Comparison of ENCODE assay signal across 10 cellular contexts in the genomic region with DNA sequence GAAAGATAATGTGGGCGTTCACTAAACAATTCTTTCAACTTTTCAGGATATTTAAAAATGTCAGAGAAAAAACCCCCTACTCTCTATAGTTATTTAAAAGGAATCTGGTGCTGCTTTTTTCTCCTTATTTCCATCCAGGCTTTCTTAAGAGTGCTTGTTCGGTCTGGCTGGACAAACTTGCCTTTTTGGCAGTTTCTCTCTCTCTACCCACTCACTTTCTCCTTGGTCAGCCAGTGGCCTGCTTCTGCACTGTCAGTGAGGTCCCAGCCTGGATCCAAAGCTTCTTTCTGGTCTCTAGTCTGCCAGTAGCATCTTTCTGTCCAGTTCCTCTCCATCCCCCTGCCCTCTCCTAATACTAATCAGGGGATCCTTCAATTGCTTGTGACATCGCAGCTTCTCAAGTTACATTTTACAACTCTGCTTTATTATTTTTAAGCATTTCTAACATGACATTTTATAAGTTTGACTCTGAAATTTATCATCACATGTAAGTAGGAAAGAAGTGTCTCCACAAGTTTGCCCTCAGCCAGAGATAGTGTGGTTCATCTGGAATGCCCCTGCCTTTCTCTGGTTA. TPM values are rescaled to one million over a fixed set of nuclear protein-coding genes. Genes with fewer than 3 reads are reported as not detected.
DNase-seq lines count a peak whose midpoint lies in the region; ATAC-seq and TF ChIP-seq lines count a peak whose summit lies in the region.
"Had no signal": no experiment of that assay in that cellular context is flagged by ENCODE, and none has a peak within 500 bp of the region (broad histone marks: within the 10 kb centered on the region; RNA-seq: fewer than 3 reads in every experiment).

No MANE protein-coding gene starts in this region.

- H3K36me3 ChIP-seq in lung (ENCODE audit: control insufficient read depth in 2 of 2, insufficient read depth in 2 of 2, low read length in 2 of 2) (peaks cover 0 to 2% of the 10 kb centered on the region in 2 donors), thyroid gland (no peaks in the 10 kb centered on the region)
- H3K36me3 ChIP-seq: SJSA1 had no signal

- peak overlapping the region; percentile 58 for H3K27ac Mint-ChIP-seq in activated CD8-positive, alpha-beta T cell treated with anti-CD3 and anti-CD28 coated beads for 36 hours
- no peak overlapping the region for H3K27ac Mint-ChIP-seq in activated CD8-positive, alpha-beta T cell treated with anti-CD3 and anti-CD28 coated beads, Interleukin-2, amount 10 ng/mL, durations not matched to agents 7 days and 5 days
- peak overlapping the region; percentile 94 for H3K27ac Mint-ChIP-seq in central memory CD8-positive, alpha-beta T cell (ENCODE audit: low read depth)

- 53 to 74% methylated on average over 3 of the region's 3 CpGs for WGBS in lung, 2 donors
- WGBS in thyroid gland, 2 donors = 72 to 76% methylated on average over 3 of the region's 3 CpGs

- intact Hi-C loops in activated CD8-positive, alpha-beta T cell treated with anti-CD3 and anti-CD28 coated beads for 36 hours (cut with micrococcal nuclease) = loop anchor here (5.0 kb wide), 1 partner anchor 49 kb away; the partner anchor contains the start of gene PIK3R1
- intact Hi-C loops in thyroid gland (cut with DNase I) = no loop called here

- POLR2A ChIA-PET in activated CD8-positive, alpha-beta T cell treated with anti-CD3 and anti-CD28 coated beads for 36 hours (lab: Charles Lee) = interaction anchor here (1.8 kb wide), 1 partner anchor 50 kb away, joined by 8 read pairs; the partner anchor contains the start of gene PIK3R1
- POLR2A ChIA-PET in activated CD8-positive, alpha-beta T cell treated with anti-CD3 and anti-CD28 coated beads, Interleukin-2, amount 10 ng/mL, durations not matched to agents 7 days and 5 days (lab: Charles Lee) = interaction anchor here (0.6 kb wide), 1 partner anchor 288 kb away, joined by 4 read pairs; no protein-coding TSS in a partner anchor

- peaks cover 83% of the 10 kb centered on the region for H3K4me1 Mint-ChIP-seq in activated CD8-positive, alpha-beta T cell treated with anti-CD3 and anti-CD28 coated beads for 36 hours (ENCODE audit: low read depth)
- H3K4me1 Mint-ChIP-seq in activated CD8-positive, alpha-beta T cell treated with anti-CD3 and anti-CD28 coated beads, Interleukin-2, amount 10 ng/mL, durations not matched to agents 7 days and 5 days (ENCODE audit: low read depth) = peaks cover 68% of the 10 kb centered on the region
- peaks cover 77% of the 10 kb centered on the region for H3K4me1 Mint-ChIP-seq in central memory CD8-positive, alpha-beta T cell

- no peaks in the 10 kb centered on the region for H3K9me3 Mint-ChIP-seq in activated CD8-positive, alpha-beta T cell treated with anti-CD3 and anti-CD28 coated beads for 36 hours
- H3K9me3 Mint-ChIP-seq in activated CD8-positive, alpha-beta T cell treated with anti-CD3 and anti-CD28 coated beads, Interleukin-2, amount 10 ng/mL, durations not matched to agents 7 days and 5 days (ENCODE audit: insufficient read depth) = no peaks in the 10 kb centered on the region
- H3K9me3 Mint-ChIP-seq in central memory CD8-positive, alpha-beta T cell = no peaks in the 10 kb centered on the region

- H3K9me3 ChIP-seq in lung (ENCODE audit: control insufficient read depth in 2 of 2, insufficient read depth in 1 of 2, low read length in 1 of 2) (no peaks in the 10 kb centered on the region), thyroid gland (no peaks in the 10 kb centered on the region)
- H3K9me3 ChIP-seq: SJSA1 had no signal

- CTCF ChIA-PET in activated CD8-positive, alpha-beta T cell treated with anti-CD3 and anti-CD28 coated beads for 36 hours (lab: Charles Lee) = interaction anchor here (1.4 to 2.6 kb wide), 4 partner anchors 11 to 1019 kb away, joined by 3 to 10 read pairs (median 6); partner anchors contain the start of gene PIK3R1
- CTCF ChIA-PET in activated CD8-positive, alpha-beta T cell treated with anti-CD3 and anti-CD28 coated beads, Interleukin-2, amount 10 ng/mL, durations not matched to agents 7 days and 5 days (lab: Charles Lee) = interaction anchor here (1.5 kb wide), 1 partner anchor 20 kb away, joined by 4 read pairs; no protein-coding TSS in a partner anchor

- H3K4me3 Mint-ChIP-seq in activated CD8-positive, alpha-beta T cell treated with anti-CD3 and anti-CD28 coated beads for 36 hours = no peak overlapping the region
- no peak overlapping the region for H3K4me3 Mint-ChIP-seq in activated CD8-positive, alpha-beta T cell treated with anti-CD3 and anti-CD28 coated beads, Interleukin-2, amount 10 ng/mL, durations not matched to agents 7 days and 5 days
- H3K4me3 Mint-ChIP-seq in central memory CD8-positive, alpha-beta T cell = peak overlapping the region; percentile 43

- H3K27ac ChIP-seq in lung (ENCODE audit: low read depth in 1 of 2, low read length in 1 of 2) (peak overlapping the region; percentile 88 to 90), thyroid gland (peak overlapping the region in 2 of 3 donors; percentile 1 to 51)
- H3K27ac ChIP-seq: SJSA1 had no signal

- peaks cover 11 to 32% of the 10 kb centered on the region in 2 donors for H3K4me1 ChIP-seq in lung (ENCODE audit: control insufficient read depth in 2 of 2, insufficient read depth in 2 of 2, low read length in 2 of 2)
- H3K4me1 ChIP-seq in thyroid gland = peaks cover 16 to 50% of the 10 kb centered on the region in 2 donors
- H3K4me1 ChIP-seq: SJSA1 had no signal

- DNase-seq in activated CD8-positive, alpha-beta T cell treated with anti-CD3 and anti-CD28 coated beads for 36 hours = no peak
- DNase-seq in activated CD8-positive, alpha-beta T cell treated with anti-CD3 and anti-CD28 coated beads, Interleukin-2, amount 10 ng/mL, durations not matched to agents 7 days and 5 days = no peak
- no peak for DNase-seq in central memory CD8-positive, alpha-beta T cell (ENCODE audit: low spot score in 2 of 2)
- no peak for DNase-seq in lung (ENCODE audit: low spot score)
- DNase-seq in thyroid gland = no peak
- DNase-seq in AG08396 (ENCODE audit: low spot score) = no peak
- DNase-seq: NCI-H2029 treated with DMSO at 0.1 percent for 48 hours had no signal

- H3K36me3 Mint-ChIP-seq in activated CD8-positive, alpha-beta T cell treated with anti-CD3 and anti-CD28 coated beads for 36 hours (ENCODE audit: low read depth) = peaks cover 4% of the 10 kb centered on the region
- H3K36me3 Mint-ChIP-seq in activated CD8-positive, alpha-beta T cell treated with anti-CD3 and anti-CD28 coated beads, Interleukin-2, amount 10 ng/mL, durations not matched to agents 7 days and 5 days (ENCODE audit: low read depth) = peaks cover 14% of the 10 kb centered on the region
- peaks cover 4% of the 10 kb centered on the region for H3K36me3 Mint-ChIP-seq in central memory CD8-positive, alpha-beta T cell (ENCODE audit: insufficient read depth)

- H3K4me3 ChIP-seq in lung = no peak overlapping the region
- no peak overlapping the region for H3K4me3 ChIP-seq in thyroid gland (replicated peaks in 1 of 3)
- H3K4me3 ChIP-seq: SJSA1 had no signal

- no peaks in the 10 kb centered on the region for H3K27me3 Mint-ChIP-seq in activated CD8-positive, alpha-beta T cell treated with anti-CD3 and anti-CD28 coated beads for 36 hours
- no peaks in the 10 kb centered on the region for H3K27me3 Mint-ChIP-seq in activated CD8-positive, alpha-beta T cell treated with anti-CD3 and anti-CD28 coated beads, Interleukin-2, amount 10 ng/mL, durations not matched to agents 7 days and 5 days (ENCODE audit: low read depth)
- H3K27me3 Mint-ChIP-seq in central memory CD8-positive, alpha-beta T cell = no peaks in the 10 kb centered on the region

- H3K27me3 ChIP-seq in lung (ENCODE audit: control insufficient read depth, insufficient read depth) = no peaks in the 10 kb centered on the region
- no peaks in the 10 kb centered on the region for H3K27me3 ChIP-seq in thyroid gland
- H3K27me3 ChIP-seq: SJSA1 had no signal

- no peak for ATAC-seq in activated CD8-positive, alpha-beta T cell treated with anti-CD3 and anti-CD28 coated beads for 36 hours
- ATAC-seq in activated CD8-positive, alpha-beta T cell treated with anti-CD3 and anti-CD28 coated beads, Interleukin-2, amount 10 ng/mL, durations not matched to agents 7 days and 5 days = no peak
- no peak for ATAC-seq in central memory CD8-positive, alpha-beta T cell (replicated peaks; ENCODE audit: extremely low read depth, poor library complexity, severe bottlenecking)
- ATAC-seq in lung (ENCODE audit: insufficient read depth, low FRiP score) (no peak), HG02970 (IDR thresholded peaks at IDR 0.05; ENCODE audit: low FRiP score, unreplicated experiment) (no peak), GM19395 (IDR thresholded peaks at IDR 0.05; ENCODE audit: unreplicated experiment) (no peak)

- TF ChIP-seq POLR2A in thyroid gland (IDR thresholded peaks at IDR 0.05) = no peak

- TF ChIP-seq CTCF in activated CD8-positive, alpha-beta T cell treated with anti-CD3 and anti-CD28 coated beads for 36 hours (IDR thresholded peaks at IDR 0.05) = no peak
- TF ChIP-seq CTCF in lung (IDR thresholded peaks at IDR 0.05; ENCODE audit: control extremely low read depth, extremely low read depth) (no peak), thyroid gland (IDR thresholded peaks at IDR 0.05) (no peak)

RNA-seq across cellular contexts. Expression of gene PIK3R1, which starts 50.4 kb away (rescaled TPM):
- 10 to 100 TPM; 55.4 to 57.6 TPM for total RNA-seq in activated CD8-positive, alpha-beta T cell treated with anti-CD3 and anti-CD28 coated beads for 36 hours
- 10 to 100 TPM; 61.1 to 65.0 TPM for total RNA-seq in activated CD8-positive, alpha-beta T cell treated with anti-CD3 and anti-CD28 coated beads, Interleukin-2, amount 10 ng/mL, durations not matched to agents 7 days and 5 days
- total RNA-seq in lung (100 to 1,000 TPM; 128 to 222 TPM), thyroid gland (100 to 1,000 TPM in 1 of 4 donors, 10 to 100 TPM in 3; 86.1 to 107 (median 94.8) TPM)
- 10 to 100 TPM in 1 of 2 donors, 1 to 10 TPM in 1; 6.8 to 21.3 TPM for polyA plus RNA-seq in lung
